10 cellular contexts compared by ENCODE assay signal in genomic region chr4:122921300-122921699, GRCh38. TPM values are rescaled to one million over a fixed set of nuclear protein-coding genes. Genes with fewer than 3 reads are reported as not detected.
DNase-seq lines count a peak whose midpoint lies in the region; ATAC-seq and TF ChIP-seq lines count a peak whose summit lies in the region.
"Had no signal": no experiment of that assay in that cellular context is flagged by ENCODE, and none has a peak within 500 bp of the region (broad histone marks: within the 10 kb centered on the region; RNA-seq: fewer than 3 reads in every experiment).

No MANE protein-coding gene starts in this region.

- H3K4me1 ChIP-seq in BE2C, result no peaks in the 10 kb centered on the region; the same call in 1 of the 2 replicates

- peak overlapping the region; percentile 50 for H3K27ac Mint-ChIP-seq in nephron progenitor cell
- H3K27ac Mint-ChIP-seq: T-cell had no signal

- no peak for TF ChIP-seq CTCF in BE2C (IDR thresholded peaks at IDR 0.05; ENCODE audit: low read depth, low read length)
- no peak for TF ChIP-seq CTCF in choroid plexus epithelial cell (conservative IDR thresholded peaks at IDR 0.05; ENCODE audit: low read depth, low read length)
- TF ChIP-seq CTCF in nephron progenitor cell (IDR thresholded peaks at IDR 0.05), result no peak

- peaks cover 7% of the 10 kb centered on the region for H3K4me1 Mint-ChIP-seq in nephron progenitor cell

- H3K27me3 ChIP-seq in BE2C, result no peaks in the 10 kb centered on the region

- H3K36me3 ChIP-seq in BE2C, result no peaks in the 10 kb centered on the region
- H3K36me3 ChIP-seq in KOPT-K1 (ENCODE audit: insufficient read depth, low read length), result peaks cover 5% of the 10 kb centered on the region

- ATAC-seq in HG02852 (IDR thresholded peaks at IDR 0.05; ENCODE audit: unreplicated experiment) (no peak), sciatic nerve (no peak)

- intact Hi-C loops in sciatic nerve (cut with DNase I), result loop anchor here (10.0 kb wide), 1 partner anchor 166 kb away; no protein-coding TSS in a partner anchor

- H3K9me3 ChIP-seq in BE2C, result no peaks in the 10 kb centered on the region
- no peaks in the 10 kb centered on the region for H3K9me3 ChIP-seq in KOPT-K1 (ENCODE audit: insufficient read depth, low read length, poor library complexity, severe bottlenecking)

- DNase-seq in BE2C (no peak), choroid plexus epithelial cell (ENCODE audit: low read depth) (no peak), nephron progenitor cell (no peak), NCI-H2107 (lab: John Stamatoyannopoulos, UW) (no peak), sciatic nerve (ENCODE audit: low spot score) (no peak)
- no peak for DNase-seq in stimulated activated naive CD4-positive, alpha-beta T cell (lab: John Stamatoyannopoulos, UW)
- DNase-seq: GOT3 had no signal

- no peaks in the 10 kb centered on the region for H3K9me3 Mint-ChIP-seq in nephron progenitor cell
- H3K9me3 Mint-ChIP-seq: T-cell had no signal

- H3K4me3 ChIP-seq in BE2C (ENCODE audit: low read depth, low read length), result peak overlapping the region; percentile 95
- H3K4me3 ChIP-seq in choroid plexus epithelial cell (ENCODE audit: low read depth, low read length), result peak overlapping the region; percentile 74

- H3K27me3 Mint-ChIP-seq in nephron progenitor cell (ENCODE audit: low read depth, poor library complexity), result no peaks in the 10 kb centered on the region
- H3K27me3 Mint-ChIP-seq: T-cell had no signal

- H3K27ac ChIP-seq in KOPT-K1 (ENCODE audit: low read depth, low read length, poor library complexity, severe bottlenecking), result peak overlapping the region; percentile 94

- no peak overlapping the region for H3K4me3 Mint-ChIP-seq in nephron progenitor cell

- H3K36me3 Mint-ChIP-seq in nephron progenitor cell (ENCODE audit: low read depth), result peaks cover 6% of the 10 kb centered on the region
- H3K36me3 Mint-ChIP-seq: T-cell had no signal

RNA-seq across cellular contexts. Expression of gene NUDT6, which starts 1.1 kb away (rescaled TPM):
- 9.4 TPM for polyA plus RNA-seq in BE2C (2012; ENCODE audit: insufficient read depth, insufficient read length, low read depth)
- total RNA-seq in sciatic nerve, result 7.7 TPM
